1 cellular context compared by ENCODE assay signal in genomic region chr10:120436431-120437142, GRCh38.
TF ChIP-seq lines count a peak whose summit lies in the region.

No MANE protein-coding gene starts in this region.

TF ChIP-seq in K562, 482 proteins besides CTCF, POLR2A, EP300 and RAD21 (continued from another document):
- peak; percentile 30 for TF ChIP-seq NFYB (IDR thresholded peaks at IDR 0.05; ENCODE audit: extremely low read depth, insufficient read length)
- TF ChIP-seq, protein P1, sequence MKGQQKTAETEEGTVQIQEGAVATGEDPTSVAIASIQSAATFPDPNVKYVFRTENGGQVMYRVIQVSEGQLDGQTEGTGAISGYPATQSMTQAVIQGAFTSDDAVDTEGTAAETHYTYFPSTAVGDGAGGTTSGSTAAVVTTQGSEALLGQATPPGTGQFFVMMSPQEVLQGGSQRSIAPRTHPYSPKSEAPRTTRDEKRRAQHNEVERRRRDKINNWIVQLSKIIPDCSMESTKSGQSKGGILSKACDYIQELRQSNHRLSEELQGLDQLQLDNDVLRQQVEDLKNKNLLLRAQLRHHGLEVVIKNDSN (CRISPR knock-in tag; IDR thresholded peaks at IDR 0.05): peak; percentile 34; the same call in 1 of the 2 replicates
- no peak for TF ChIP-seq SNIP1 (IDR thresholded peaks at IDR 0.05; ENCODE audit: low read depth)
